In the genomic region with DNA sequence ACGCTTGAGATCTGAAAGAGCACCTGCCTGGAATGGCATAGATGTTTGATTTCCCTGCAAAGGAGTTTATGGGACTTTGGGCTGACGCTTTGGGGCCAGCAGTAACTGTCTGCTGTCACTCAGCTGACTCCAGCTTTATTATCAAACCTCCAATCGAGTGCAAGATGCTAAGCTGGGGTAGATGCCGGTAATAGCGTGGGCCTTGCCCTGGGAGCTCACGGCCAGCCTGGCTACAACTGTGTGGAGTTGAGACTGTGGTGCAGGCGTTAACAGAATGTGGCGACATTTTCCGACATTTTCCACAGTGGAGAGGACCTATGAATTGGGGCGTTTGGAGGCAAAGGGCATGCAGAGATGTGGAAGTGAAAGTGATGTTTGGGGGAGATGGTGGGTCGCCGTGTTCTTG, we compare ENCODE assay signal across 1 cellular context.
TF ChIP-seq lines count a peak whose summit lies in the region.

No MANE protein-coding gene starts in this region.

TF ChIP-seq in H1, 55 proteins besides CTCF, POLR2A, EP300 and RAD21:
- TF ChIP-seq RXRA (IDR thresholded peaks at IDR 0.05; ENCODE audit: insufficient read depth, low read depth, low read length) (no peak), BCL11A (IDR thresholded peaks at IDR 0.05; ENCODE audit: low read depth in 2 of 2, low read length in 2 of 2) (no peak), HDAC6 (IDR thresholded peaks at IDR 0.05; ENCODE audit: low read depth, low read length) (no peak), CEBPB (IDR thresholded peaks at IDR 0.05; ENCODE audit: low read depth, low read length) (no peak), TAF1 (IDR thresholded peaks at IDR 0.05; ENCODE audit: low read depth, low read length) (no peak), CHD2 (IDR thresholded peaks at IDR 0.05; ENCODE audit: low read length) (no peak), YY1 (IDR thresholded peaks at IDR 0.05; ENCODE audit: low read depth, low read length) (no peak), SIRT6 (IDR thresholded peaks at IDR 0.05; ENCODE audit: low read length) (no peak), TCF12 (IDR thresholded peaks at IDR 0.05; ENCODE audit: low read depth, low read length) (no peak), BACH1 (IDR thresholded peaks at IDR 0.05; ENCODE audit: low read length) (no peak), CBX5 (IDR thresholded peaks at IDR 0.05; ENCODE audit: low read depth, low read length) (no peak), TEAD4 (IDR thresholded peaks at IDR 0.05; ENCODE audit: low read depth, low read length) (no peak), POU5F1 (IDR thresholded peaks at IDR 0.05; ENCODE audit: low read depth, low read length) (no peak), CBX8 (IDR thresholded peaks at IDR 0.05; ENCODE audit: borderline replicate concordance, low read depth, low read length) (no peak)
- TF ChIP-seq, protein P1, sequence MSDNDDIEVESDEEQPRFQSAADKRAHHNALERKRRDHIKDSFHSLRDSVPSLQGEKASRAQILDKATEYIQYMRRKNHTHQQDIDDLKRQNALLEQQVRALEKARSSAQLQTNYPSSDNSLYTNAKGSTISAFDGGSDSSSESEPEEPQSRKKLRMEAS (IDR thresholded peaks at IDR 0.05): no peak
- TF ChIP-seq, protein P2, sequence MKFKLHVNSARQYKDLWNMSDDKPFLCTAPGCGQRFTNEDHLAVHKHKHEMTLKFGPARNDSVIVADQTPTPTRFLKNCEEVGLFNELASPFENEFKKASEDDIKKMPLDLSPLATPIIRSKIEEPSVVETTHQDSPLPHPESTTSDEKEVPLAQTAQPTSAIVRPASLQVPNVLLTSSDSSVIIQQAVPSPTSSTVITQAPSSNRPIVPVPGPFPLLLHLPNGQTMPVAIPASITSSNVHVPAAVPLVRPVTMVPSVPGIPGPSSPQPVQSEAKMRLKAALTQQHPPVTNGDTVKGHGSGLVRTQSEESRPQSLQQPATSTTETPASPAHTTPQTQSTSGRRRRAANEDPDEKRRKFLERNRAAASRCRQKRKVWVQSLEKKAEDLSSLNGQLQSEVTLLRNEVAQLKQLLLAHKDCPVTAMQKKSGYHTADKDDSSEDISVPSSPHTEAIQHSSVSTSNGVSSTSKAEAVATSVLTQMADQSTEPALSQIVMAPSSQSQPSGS (IDR thresholded peaks at IDR 0.05; ENCODE audit: low read length): no peak
- TF ChIP-seq, protein P3, sequence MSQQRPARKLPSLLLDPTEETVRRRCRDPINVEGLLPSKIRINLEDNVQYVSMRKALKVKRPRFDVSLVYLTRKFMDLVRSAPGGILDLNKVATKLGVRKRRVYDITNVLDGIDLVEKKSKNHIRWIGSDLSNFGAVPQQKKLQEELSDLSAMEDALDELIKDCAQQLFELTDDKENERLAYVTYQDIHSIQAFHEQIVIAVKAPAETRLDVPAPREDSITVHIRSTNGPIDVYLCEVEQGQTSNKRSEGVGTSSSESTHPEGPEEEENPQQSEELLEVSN (IDR thresholded peaks at IDR 0.05): no peak
TF ChIP-seq in H1: peak in this region for 0.
